Comparison of ENCODE assay signal across 25 cellular contexts in the genomic region with DNA sequence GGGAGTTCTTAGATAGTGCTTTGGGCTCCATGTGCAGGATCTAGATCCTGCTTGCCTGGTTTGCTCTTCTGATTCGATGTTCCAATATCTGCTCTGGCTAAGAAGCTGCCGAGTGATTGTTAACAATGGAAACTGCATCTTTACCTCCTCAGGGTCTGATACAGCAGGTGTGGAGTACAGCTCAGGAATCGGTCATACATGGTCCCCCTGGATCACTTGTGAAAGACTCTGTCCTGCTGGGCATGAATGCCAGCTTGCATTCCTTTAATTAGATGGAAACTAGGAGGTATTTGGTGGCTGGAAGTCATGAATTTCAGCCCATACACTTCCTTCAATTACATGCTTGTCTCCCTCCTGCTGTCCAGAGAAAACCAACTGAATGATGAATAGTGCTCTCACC.
"Had no signal": no experiment of that assay in that cellular context is flagged by ENCODE, and none has a peak within 500 bp of the region (broad histone marks: within the 10 kb centered on the region; RNA-seq: fewer than 3 reads in every experiment).

No MANE protein-coding gene starts in this region.

- H3K4me2 ChIP-seq: smooth muscle cell had no signal

- H3K4me3 Mint-ChIP-seq: effector memory CD8-positive, alpha-beta T cell; mesothelial cell of epicardium; nephron had no signal

- H3K9me3 ChIP-seq: lower lobe of right lung, mucosa of descending colon, neutrophil, pancreas, stomach, thyroid gland, vagina had no signal

- H3K4me1 ChIP-seq: lower lobe of right lung, stomach, thyroid gland, vagina had no signal

- H3K36me3 Mint-ChIP-seq: mesothelial cell of epicardium, naive B cell had no signal

- H3K4me1 Mint-ChIP-seq: naive B cell, nephron had no signal

- H3K36me3 ChIP-seq: lower lobe of right lung, neutrophil, pancreas, stomach, thyroid gland, vagina had no signal

- H3K4me3 ChIP-seq: lower lobe of right lung, mucosa of descending colon, pancreas, smooth muscle cell, stomach, thyroid gland, vagina had no signal

- H3K9me3 Mint-ChIP-seq: effector memory CD8-positive, alpha-beta T cell; nephron had no signal

- H3K27me3 Mint-ChIP-seq: progenitor cell of endocrine pancreas had no signal

- H3K27ac Mint-ChIP-seq: effector memory CD8-positive, alpha-beta T cell; mesothelial cell of epicardium; naive B cell; nephron; progenitor cell of endocrine pancreas had no signal

- ATAC-seq: effector memory CD8-positive, alpha-beta T cell; left ventricle myocardium superior; lower lobe of right lung; mucosa of descending colon; pancreas; sciatic nerve had no signal

- H3K27ac ChIP-seq: lower lobe of right lung, neutrophil, pancreas, stomach, thyroid gland, vagina had no signal

- FAIRE-seq: frontal cortex, keratinocyte, pancreas had no signal

- H3K27me3 ChIP-seq: neutrophil, pancreas, stomach, thyroid gland, vagina had no signal

- DNase-seq: cortex of kidney; effector memory CD8-positive, alpha-beta T cell; hypothalamus; left ventricle myocardium superior; lower lobe of right lung; mucosa of descending colon; naive B cell; pancreas; stimulated activated CD4-positive, alpha-beta T cell treated with anti-CD3 and anti-CD28 coated beads, Interleukin-12 subunit alpha, Interleukin-12 subunit beta, amount 100 ng/mL, for 4 hours; stimulated activated CD4-positive, alpha-beta T cell treated with anti-CD3 and anti-CD28 coated beads, Interleukin-1b, Interleukin-23, amount 100 ng/mL, for 48 hours; stimulated activated CD4-positive, alpha-beta T cell treated with anti-CD3 and anti-CD28 coated beads, Interleukin-4, amount 100 ng/mL, for 1 hour; stimulated activated CD8-positive, alpha-beta memory T cell treated with anti-CD3 and anti-CD28 coated beads, Interleukin-4, amount 100 ng/mL, for 48 hours; stimulated activated naive CD4-positive, alpha-beta T cell treated with Interleukin-2 at 50 U/mL for 16 hours; stomach; thyroid gland; trophoblast cell had no signal
